9 cellular contexts compared by ENCODE assay signal in genomic region chr20:35582131-35582530, GRCh38. TPM values are rescaled to one million over a fixed set of nuclear protein-coding genes. Genes with fewer than 3 reads are reported as not detected.
"Had no signal": no experiment of that assay in that cellular context is flagged by ENCODE, and none has a peak within 500 bp of the region (broad histone marks: within the 10 kb centered on the region; RNA-seq: fewer than 3 reads in every experiment).

No MANE protein-coding gene starts in this region.

- H3K4me3 ChIP-seq: GM23338 had no signal

- FAIRE-seq: H1, H54, HTR-8/SVneo had no signal

- ATAC-seq: GM23338 had no signal

- DNase-seq: H9, HCEC 1CT, KBM-7 had no signal

RNA-seq across cellular contexts. Expression of gene C20orf173, which starts 52.7 kb away (rescaled TPM):
- total RNA-seq: GM23338, H1, H9, HT-29 had no signal
- polyA plus RNA-seq: GM23338, H1, IgD-negative memory B cell had no signal
